ENCODE assay signal across 8 cellular contexts in the genomic region with DNA sequence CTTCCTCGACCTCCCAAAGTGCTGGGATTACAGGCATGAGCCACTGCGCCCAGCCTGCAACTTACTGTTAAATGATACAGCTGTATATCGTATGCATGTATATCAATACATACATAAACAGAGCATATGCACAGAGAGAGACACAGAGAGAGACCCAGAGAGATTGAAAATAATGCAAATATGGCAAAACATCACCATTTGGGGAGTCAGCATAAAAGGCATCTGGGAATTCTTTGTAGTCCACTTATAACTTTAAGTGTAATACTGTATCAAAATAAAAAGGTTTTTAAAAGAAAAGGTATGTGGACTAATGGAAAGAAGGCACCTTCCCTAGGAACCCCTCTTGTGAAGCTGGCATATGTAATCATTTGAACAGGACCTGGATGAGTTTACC. TPM values are rescaled to one million over a fixed set of nuclear protein-coding genes. Genes with fewer than 3 reads are reported as not detected.
"Had no signal": no experiment of that assay in that cellular context is flagged by ENCODE, and none has a peak within 500 bp of the region (broad histone marks: within the 10 kb centered on the region; RNA-seq: fewer than 3 reads in every experiment).

No MANE protein-coding gene starts in this region.

- H3K4me3 Mint-ChIP-seq: GM23338, H9, IgD-negative memory B cell had no signal

- FAIRE-seq: H1, H54 had no signal

- H3K27ac Mint-ChIP-seq: GM23338, H9, IgD-negative memory B cell had no signal

- DNase-seq: H9, KG1 had no signal

- H3K36me3 Mint-ChIP-seq: IgD-negative memory B cell had no signal

- H3K4me3 ChIP-seq: GM23338 had no signal

- ATAC-seq: GM23338 had no signal

- H3K9me3 Mint-ChIP-seq: GM23338, H9, IgD-negative memory B cell had no signal

- H3K4me2 ChIP-seq: GM23338 had no signal

- H3K4me1 Mint-ChIP-seq: IgD-negative memory B cell had no signal

- H3K27ac ChIP-seq: HL-60 had no signal

- H2AFZ ChIP-seq: GM23338 had no signal

RNA-seq across cellular contexts. Expression of gene ALX4, which starts 21.8 kb away (rescaled TPM):
- total RNA-seq: GM23338, H1, H9, HT1080 had no signal
- polyA plus RNA-seq: GM23338, H1, IgD-negative memory B cell had no signal
